In the genomic region with DNA sequence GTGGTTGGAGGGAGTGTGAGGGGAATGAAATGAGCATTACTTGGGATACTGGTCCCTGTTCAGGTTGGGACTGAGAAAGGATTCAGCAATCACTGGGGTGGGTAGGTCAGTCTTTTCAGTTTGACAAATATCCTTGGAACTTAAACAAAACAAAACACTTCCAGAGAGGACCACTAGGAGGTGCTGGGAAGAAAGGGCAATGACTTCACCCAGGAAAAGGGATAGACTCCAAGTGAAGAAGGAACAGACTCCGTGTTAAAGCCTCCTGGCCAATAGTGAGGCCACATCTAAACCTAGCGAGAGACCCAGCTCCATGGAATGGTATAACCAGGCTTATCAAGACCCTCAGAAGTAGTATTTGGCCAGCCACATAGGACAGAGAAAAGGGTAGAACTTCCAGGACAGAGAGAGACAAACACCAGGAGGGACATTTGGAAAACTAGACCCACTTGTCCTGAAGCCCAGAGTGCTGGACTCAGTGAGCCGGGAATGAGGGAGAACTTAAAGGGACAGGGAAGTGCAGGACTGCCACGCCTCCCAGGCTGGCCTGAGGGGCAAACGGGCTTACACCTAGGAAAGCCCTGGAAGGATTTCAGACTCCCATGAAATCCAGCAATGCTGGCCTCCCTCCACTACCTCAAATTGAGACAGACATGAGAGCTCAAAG, we compare ENCODE assay signal across 7 cellular contexts. TPM values are rescaled to one million over a fixed set of nuclear protein-coding genes. Genes with fewer than 3 reads are reported as not detected.
DNase-seq lines count a peak whose midpoint lies in the region; ATAC-seq, FAIRE-seq and TF ChIP-seq lines count a peak whose summit lies in the region.

No MANE protein-coding gene starts in this region.

- no peaks in the 10 kb centered on the region for H3K79me2 ChIP-seq in Karpas-422 (ENCODE audit: low read length)

- no peaks in the 10 kb centered on the region for H3K36me3 ChIP-seq in Karpas-422 (ENCODE audit: insufficient read depth, low read length)
- H3K36me3 ChIP-seq in thyroid gland, result no peaks in the 10 kb centered on the region

- peak overlapping the region; percentile 20; the same call in 1 of the 2 replicates for H2AFZ ChIP-seq in Karpas-422 (ENCODE audit: low read length)

- H3K27ac Mint-ChIP-seq in activated B cell treated with CpG ODN at 0.5 μM for 24 hours, result peak overlapping the region; percentile 19

- no peaks in the 10 kb centered on the region for H4K20me1 ChIP-seq in Karpas-422 (ENCODE audit: insufficient read depth, low read depth, low read length)

- no peaks in the 10 kb centered on the region for H3K9me2 ChIP-seq in Karpas-422 (replicated peaks; ENCODE audit: insufficient read depth, low read length)

- H3K4me3 ChIP-seq in Karpas-422 (ENCODE audit: low read length) (no peak overlapping the region), thyroid gland (replicated peaks in 1 of 3) (no peak overlapping the region)

- H3K4me1 ChIP-seq in Karpas-422 (ENCODE audit: low read length), result peaks cover 8% of the 10 kb centered on the region
- H3K4me1 ChIP-seq in thyroid gland, result no peaks in the 10 kb centered on the region

- FAIRE-seq in G401.6 (lab: Jason Lieb, UNC), result peak; percentile 72

- TF ChIP-seq CTCF in activated B cell treated with CpG ODN at 0.5 μM for 24 hours (IDR thresholded peaks at IDR 0.05), result no peak
- TF ChIP-seq CTCF in thyroid gland (IDR thresholded peaks at IDR 0.05), result peak in 5 of 6 experiments; percentile 20 to 63 (median 49)

- no peaks in the 10 kb centered on the region for H3K9me3 Mint-ChIP-seq in activated B cell treated with CpG ODN at 0.5 μM for 24 hours

- H3K27me3 ChIP-seq in Karpas-422 (ENCODE audit: low read length) (no peaks in the 10 kb centered on the region), thyroid gland (no peaks in the 10 kb centered on the region)

- CTCF ChIA-PET in activated B cell treated with CpG ODN at 0.5 μM for 24 hours (lab: Charles Lee), result interaction anchor here (1.3 to 3.0 kb wide), 4 partner anchors 148 to 154 kb away, joined by 3 to 22 read pairs (median 4); no protein-coding TSS in a partner anchor

- no peak for TF ChIP-seq POLR2A in thyroid gland (IDR thresholded peaks at IDR 0.05)

- H3K27ac ChIP-seq in Karpas-422 (ENCODE audit: low read length), result no peak overlapping the region
- H3K27ac ChIP-seq in thyroid gland, result no peak overlapping the region

- no peaks in the 10 kb centered on the region for H3K36me3 Mint-ChIP-seq in activated B cell treated with CpG ODN at 0.5 μM for 24 hours (ENCODE audit: low read depth)

- no peak for ATAC-seq in activated B cell treated with CpG ODN at 0.5 μM for 24 hours (ENCODE audit: low read depth)
- no peak for ATAC-seq in GM21447 (IDR thresholded peaks at IDR 0.05; ENCODE audit: unreplicated experiment)

- peaks cover 6% of the 10 kb centered on the region for H3K27me3 Mint-ChIP-seq in activated B cell treated with CpG ODN at 0.5 μM for 24 hours

- H3K9ac ChIP-seq in Karpas-422 (ENCODE audit: low read length), result no peak overlapping the region

- POLR2A ChIA-PET in activated B cell treated with CpG ODN at 0.5 μM for 24 hours (lab: Charles Lee), result interaction anchor here (0.6 kb wide), 1 partner anchor 264 kb away, joined by 8 read pairs; no protein-coding TSS in a partner anchor

- H3K4me1 Mint-ChIP-seq in activated B cell treated with CpG ODN at 0.5 μM for 24 hours, result peaks cover 6% of the 10 kb centered on the region

- DNase-seq in Karpas-422, result peak; percentile 83
- DNase-seq in activated B cell treated with CpG ODN at 0.5 μM for 24 hours, result no peak
- DNase-seq in iPS DF 19.7 (ENCODE audit: low read depth, low spot score), result peak; percentile 75
- peak in 1 of 2 donors; percentile 3 for DNase-seq in thyroid gland
- DNase-seq in OCI-M2 (lab: John Stamatoyannopoulos, UW; ENCODE audit: unreplicated experiment), result no peak

- intact Hi-C loops in activated B cell treated with CpG ODN at 0.5 μM for 24 hours (cut with micrococcal nuclease) (loop anchor here (1.0 to 5.0 kb wide), 2 partner anchors 150 to 259 kb away; no protein-coding TSS in a partner anchor), thyroid gland (cut with DNase I) (no loop called here)

- no peak overlapping the region for H3K4me3 Mint-ChIP-seq in activated B cell treated with CpG ODN at 0.5 μM for 24 hours

- no peak overlapping the region for H3K4me2 ChIP-seq in Karpas-422 (ENCODE audit: low read depth, low read length, poor library complexity, severe bottlenecking)

- H3K9me3 ChIP-seq in Karpas-422 (ENCODE audit: low read length) (no peaks in the 10 kb centered on the region), thyroid gland (no peaks in the 10 kb centered on the region)

- WGBS in thyroid gland, 2 donors, result 61 to 71% methylated on average over 4 to 5 of the region's 5 CpGs

RNA-seq across cellular contexts. Expression of a gene that starts 19.6 kb away (rescaled TPM):
- not detected in 2 replicates for total RNA-seq in Karpas-422 (2014; rRNA removed; shearing (Covaris generic); ENCODE audit: low replicate concordance)
- total RNA-seq in activated B cell treated with CpG ODN at 0.5 μM for 24 hours (not detected in 2 replicates), thyroid gland (not detected)

RNA-seq across cellular contexts. Expression of a gene that starts 55.0 kb away (rescaled TPM):
- total RNA-seq in Karpas-422 (2014; rRNA removed; shearing (Covaris generic); ENCODE audit: low replicate concordance), result 97.9 and 149 TPM in 2 replicates
- total RNA-seq in activated B cell treated with CpG ODN at 0.5 μM for 24 hours, result 26.2 and 26.8 TPM in 2 replicates
- 10 to 100 TPM; 29.8 to 50.0 (median 34.0) TPM for total RNA-seq in thyroid gland

Comparison
In these comparisons a context has a peak if more than half of its experiments do, and no peak if none do; other contexts are left out.
1. DNase-seq: peak in Karpas-422 (single experiment) and iPS DF 19.7 (single experiment); none in activated B cell treated with CpG ODN at 0.5 μM for 24 hours (single experiment) and OCI-M2 (single experiment).